8 cellular contexts compared by ENCODE assay signal in the genomic region with DNA sequence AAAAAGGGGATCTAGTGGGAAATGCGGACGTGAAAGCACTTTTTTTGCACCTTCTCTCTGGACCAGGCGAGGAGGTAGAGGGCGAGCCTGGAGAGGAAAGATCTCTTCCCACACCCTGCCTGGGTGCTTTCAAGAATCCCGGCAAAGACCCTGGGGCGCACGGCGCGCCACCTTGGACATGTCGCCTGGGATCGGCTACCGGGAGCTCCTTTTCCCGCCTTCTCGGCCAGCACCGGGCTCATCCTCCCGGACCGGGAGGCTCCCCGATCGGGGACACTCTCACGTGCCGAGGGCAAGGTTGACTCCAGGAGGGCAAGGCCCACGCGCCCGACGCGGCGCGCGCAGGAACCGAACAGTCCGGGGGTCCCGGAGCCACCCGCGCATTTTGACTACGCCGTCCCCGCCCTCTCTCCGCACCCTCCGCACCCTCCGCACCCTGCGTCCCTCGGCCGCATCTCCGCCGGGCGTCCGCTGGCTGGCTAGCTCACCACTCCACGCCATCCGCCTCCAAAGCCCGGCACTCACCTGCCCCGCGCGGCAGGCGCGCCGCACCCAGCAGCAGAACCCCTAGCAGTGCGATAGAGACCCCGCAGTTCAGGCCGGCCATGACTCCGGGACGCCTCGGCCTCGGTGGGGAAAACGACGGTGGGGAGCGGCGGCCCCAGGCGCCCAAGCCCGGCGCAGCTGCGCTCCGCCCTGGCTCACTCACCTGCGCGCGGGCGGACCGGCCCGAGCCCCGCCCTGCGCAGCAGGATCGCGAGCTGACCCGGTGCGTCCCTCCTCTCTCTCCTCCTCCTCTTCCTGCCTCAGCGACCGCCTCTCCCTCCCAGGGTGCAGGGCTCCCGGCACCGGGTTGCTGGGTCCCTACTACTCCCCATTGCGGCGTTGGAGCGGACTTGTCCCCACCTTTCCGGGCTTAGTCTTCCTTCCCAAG. TPM values are rescaled to one million over a fixed set of nuclear protein-coding genes. Genes with fewer than 3 reads are reported as not detected.
DNase-seq lines count a peak whose midpoint lies in the region; ATAC-seq, FAIRE-seq and TF ChIP-seq lines count a peak whose summit lies in the region.

A gene with protein sequence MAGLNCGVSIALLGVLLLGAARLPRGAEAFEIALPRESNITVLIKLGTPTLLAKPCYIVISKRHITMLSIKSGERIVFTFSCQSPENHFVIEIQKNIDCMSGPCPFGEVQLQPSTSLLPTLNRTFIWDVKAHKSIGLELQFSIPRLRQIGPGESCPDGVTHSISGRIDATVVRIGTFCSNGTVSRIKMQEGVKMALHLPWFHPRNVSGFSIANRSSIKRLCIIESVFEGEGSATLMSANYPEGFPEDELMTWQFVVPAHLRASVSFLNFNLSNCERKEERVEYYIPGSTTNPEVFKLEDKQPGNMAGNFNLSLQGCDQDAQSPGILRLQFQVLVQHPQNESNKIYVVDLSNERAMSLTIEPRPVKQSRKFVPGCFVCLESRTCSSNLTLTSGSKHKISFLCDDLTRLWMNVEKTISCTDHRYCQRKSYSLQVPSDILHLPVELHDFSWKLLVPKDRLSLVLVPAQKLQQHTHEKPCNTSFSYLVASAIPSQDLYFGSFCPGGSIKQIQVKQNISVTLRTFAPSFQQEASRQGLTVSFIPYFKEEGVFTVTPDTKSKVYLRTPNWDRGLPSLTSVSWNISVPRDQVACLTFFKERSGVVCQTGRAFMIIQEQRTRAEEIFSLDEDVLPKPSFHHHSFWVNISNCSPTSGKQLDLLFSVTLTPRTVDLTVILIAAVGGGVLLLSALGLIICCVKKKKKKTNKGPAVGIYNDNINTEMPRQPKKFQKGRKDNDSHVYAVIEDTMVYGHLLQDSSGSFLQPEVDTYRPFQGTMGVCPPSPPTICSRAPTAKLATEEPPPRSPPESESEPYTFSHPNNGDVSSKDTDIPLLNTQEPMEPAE (minus strand): TSS at position 698 of the 934 bp plus-strand sequence. CDS start 91 bp downstream, at position 607.

- intact Hi-C loops in right lobe of liver (cut with DNase I): no loop called here
- intact Hi-C loops in tibial artery (cut with DNase I; ENCODE audit: low total_unique reads): no loop called here

- TF ChIP-seq CTCF in bronchial epithelial cell (IDR thresholded peaks at IDR 0.05; ENCODE audit: insufficient read depth, low read length, severe bottlenecking): no peak
- no peak for TF ChIP-seq CTCF in right lobe of liver (IDR thresholded peaks at IDR 0.05)
- no peak for TF ChIP-seq CTCF in tibial artery (IDR thresholded peaks at IDR 0.05)

- ATAC-seq in right lobe of liver (peak; percentile 49 to 59 (median 52)), GM18870 (IDR thresholded peaks at IDR 0.05; ENCODE audit: unreplicated experiment) (no peak), GM19351 (IDR thresholded peaks at IDR 0.05; ENCODE audit: unreplicated experiment) (no peak)

- peak; percentile 49 for DNase-seq in DMS153 (lab: John Stamatoyannopoulos, UW)
- peak; percentile 75 for DNase-seq in LoVo (ENCODE audit: low spot score)
- peak; percentile 67 for DNase-seq in bronchial epithelial cell (ENCODE audit: low read depth)
- peak in 1 of 3 donors; percentile 31 for DNase-seq in right lobe of liver
- DNase-seq in tibial artery: no peak
- no peak for DNase-seq in AML-193 (lab: John Stamatoyannopoulos, UW)

- H3K27ac ChIP-seq in right lobe of liver: peak within 1 kb of the TSS in 1 of 3 donors; percentile 22
- H3K27ac ChIP-seq in tibial artery: no peak within 1 kb of the TSS

- no peak for TF ChIP-seq POLR2A in right lobe of liver (IDR thresholded peaks at IDR 0.05)

- WGBS in right lobe of liver (ENCODE audit: insufficient coverage, low coverage, low lambda C conversion rate, missing lambda C conversion rate): 3% methylated on average over 15 of the region's 92 CpGs

- peaks cover 0 to 7% (median 0%) of the 10 kb centered on the region in 4 donors for H3K4me1 ChIP-seq in right lobe of liver
- peaks cover 0 to 13% (median 10%) of the 10 kb centered on the region in 4 donors for H3K4me1 ChIP-seq in tibial artery

- H3K27me3 ChIP-seq in bronchial epithelial cell (ENCODE audit: control insufficient read depth, insufficient read depth, low read length): no peaks in the 10 kb centered on the region
- peaks cover 0 to 4% of the 10 kb centered on the region in 2 donors for H3K27me3 ChIP-seq in right lobe of liver
- peaks cover 0 to 30% of the 10 kb centered on the region in 2 donors for H3K27me3 ChIP-seq in tibial artery

- no peak for FAIRE-seq in bronchial epithelial cell (lab: Jason Lieb, UNC)

- H3K9me3 ChIP-seq in right lobe of liver (no peaks in the 10 kb centered on the region), tibial artery (peaks cover 0 to 3% (median 0%) of the 10 kb centered on the region in 3 donors)

- no peaks in the 10 kb centered on the region for H3K36me3 ChIP-seq in bronchial epithelial cell (ENCODE audit: control insufficient read depth, insufficient read depth, low read length)
- no peaks in the 10 kb centered on the region for H3K36me3 ChIP-seq in right lobe of liver
- no peaks in the 10 kb centered on the region for H3K36me3 ChIP-seq in tibial artery

- H3K4me3 ChIP-seq in bronchial epithelial cell (ENCODE audit: low read depth, low read length) (peak within 1 kb of the TSS; percentile 90), right lobe of liver (peak within 1 kb of the TSS; percentile 16 to 38 (median 31)), tibial artery (peak within 1 kb of the TSS; percentile 45 to 52)

RNA-seq across cellular contexts. Expression of the gene that starts here (rescaled TPM):
- total RNA-seq in bronchial epithelial cell: 41.3 and 64.9 TPM in 2 replicates
- 1 to 10 TPM in 1 of 6 experiments, under 1 TPM in 5; 0.31 to 2.7 (median 0.83) TPM for total RNA-seq in right lobe of liver

Comparison
In these comparisons a context has a peak if more than half of its experiments do, and no peak if none do; other contexts are left out.
1. RNA of the gene that starts here (total RNA-seq): 41.3 to 64.9 TPM in bronchial epithelial cell; 0.31 to 2.7 TPM in right lobe of liver; every median in the first group is over 10 times any median in the second.
2. DNase-seq: peak in DMS153 (single experiment), LoVo (single experiment) and bronchial epithelial cell (single experiment); none in tibial artery (0 of 2) and AML-193 (0 of 2).
3. H3K4me3 ChIP-seq: peak in every context shown above with its lines; median percentile 90 in bronchial epithelial cell; 48 in tibial artery; 31 in right lobe of liver.
4. ATAC-seq: peak in right lobe of liver (4 of 4); none in GM18870 (single experiment) and GM19351 (single experiment).